Comparison of ENCODE assay signal across 17 cellular contexts in the genomic region with DNA sequence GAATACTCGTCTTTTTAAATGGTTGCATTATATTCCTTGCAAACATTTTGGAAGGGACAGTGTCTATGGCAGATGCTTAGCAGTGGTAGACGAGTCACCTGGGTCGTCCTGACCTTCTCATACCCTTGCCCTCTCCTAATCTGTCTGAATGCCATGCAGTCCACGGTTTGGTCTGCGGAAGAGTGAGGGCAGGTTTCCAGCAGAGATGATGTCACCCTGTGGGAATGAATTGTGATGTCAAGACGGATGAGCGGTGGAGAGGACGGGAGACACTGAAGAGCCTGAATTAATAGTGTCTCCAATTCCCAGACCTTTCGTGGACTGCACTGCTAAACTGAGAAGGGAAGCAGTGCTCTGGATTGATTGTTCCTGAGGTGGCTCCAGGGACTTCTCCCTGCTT.
A peak's percentile ranks its signal among the peaks of the same experiment; 100 is the strongest.
DNase-seq lines count a peak whose midpoint lies in the region; ATAC-seq and TF ChIP-seq lines count a peak whose summit lies in the region.
"Had no signal": no experiment of that assay in that cellular context is flagged by ENCODE, and none has a peak within 500 bp of the region (broad histone marks: within the 10 kb centered on the region; RNA-seq: fewer than 3 reads in every experiment).

No MANE protein-coding gene starts in this region.

- no peaks in the 10 kb centered on the region for H3K4me1 ChIP-seq in hepatocyte (ENCODE audit: insufficient read depth)
- H3K4me1 ChIP-seq: colonic mucosa, lower lobe of right lung, upper lobe of left lung had no signal

- in situ Hi-C loops in brain microvascular endothelial cell (cut with HindIII; ENCODE audit: low pct_ligation_motif_present, low sequenced_read_pairs) = no loop called here

- WGBS in hepatocyte (ENCODE audit: low lambda C conversion rate, missing lambda C conversion rate) = 65% methylated on average over 9 of the region's 9 CpGs

- intact Hi-C loops in Right ventricle myocardium inferior (cut with DNase I) = no loop called here
- intact Hi-C loops in cardiac septum (cut with DNase I) = no loop called here

- no peak for DNase-seq in Right ventricle myocardium inferior (ENCODE audit: missing footprints)
- DNase-seq in cardiac septum (ENCODE audit: low spot score) = no peak
- peak; percentile 71 for DNase-seq in brain microvascular endothelial cell
- peak; percentile 29 for DNase-seq in hepatocyte (ENCODE audit: low spot score)
- DNase-seq in natural killer cell treated with Interleukin-12 subunit alpha and Interleukin-12 subunit beta and Interleukin-15 and Interleukin-18, amount 100 ng/mL, for 72 hours (ENCODE audit: low spot score) = no peak
- DNase-seq: CD8-positive, alpha-beta T cell; colonic mucosa; lower lobe of right lung; NCI-H1105; upper lobe of left lung had no signal

- no peak overlapping the region for H3K4me3 Mint-ChIP-seq in natural killer cell treated with Interleukin-12 subunit alpha and Interleukin-12 subunit beta and Interleukin-15 and Interleukin-18, amount 100 ng/mL, for 72 hours
- H3K4me3 Mint-ChIP-seq: activated naive CD8-positive, alpha-beta T cell; CD8-positive, alpha-beta T cell; IgD-negative memory B cell; neural progenitor cell; stimulated activated memory B cell treated with anti-CD40 and anti-IgM and Interleukin-4, amounts not matched to agents 10 μg/mL and 1 μg/mL and 100 μg/mL, for 72 hours had no signal

- H3K79me2 ChIP-seq in hepatocyte = no peaks in the 10 kb centered on the region

- no peak for TF ChIP-seq CTCF in brain microvascular endothelial cell (IDR thresholded peaks at IDR 0.05; ENCODE audit: low read depth, low read length, missing control alignments)
- TF ChIP-seq CTCF in hepatocyte (IDR thresholded peaks at IDR 0.05; ENCODE audit: poor library complexity) = no peak

- H3K36me3 ChIP-seq in brain microvascular endothelial cell (replicated peaks) = no peaks in the 10 kb centered on the region
- no peaks in the 10 kb centered on the region for H3K36me3 ChIP-seq in hepatocyte (replicated peaks; ENCODE audit: insufficient read depth, low read depth)
- H3K36me3 ChIP-seq: colonic mucosa, lower lobe of right lung, neural progenitor cell, upper lobe of left lung had no signal

- H3K4me1 Mint-ChIP-seq in natural killer cell treated with Interleukin-12 subunit alpha and Interleukin-12 subunit beta and Interleukin-15 and Interleukin-18, amount 100 ng/mL, for 72 hours (ENCODE audit: low read depth in 2 of 2) = no peaks in the 10 kb centered on the region
- H3K4me1 Mint-ChIP-seq: IgD-negative memory B cell; stimulated activated memory B cell treated with anti-CD40 and anti-IgM and Interleukin-4, amounts not matched to agents 10 μg/mL and 1 μg/mL and 100 μg/mL, for 72 hours had no signal

- no peaks in the 10 kb centered on the region for H4K20me1 ChIP-seq in hepatocyte (ENCODE audit: insufficient read depth, poor library complexity, severe bottlenecking)

- H2AFZ ChIP-seq in hepatocyte = no peak overlapping the region
- H2AFZ ChIP-seq: neural progenitor cell had no signal

- no peaks in the 10 kb centered on the region for H3K9me3 Mint-ChIP-seq in natural killer cell treated with Interleukin-12 subunit alpha and Interleukin-12 subunit beta and Interleukin-15 and Interleukin-18, amount 100 ng/mL, for 72 hours
- H3K9me3 Mint-ChIP-seq: CD8-positive, alpha-beta T cell; IgD-negative memory B cell; neural progenitor cell; stimulated activated memory B cell treated with anti-CD40 and anti-IgM and Interleukin-4, amounts not matched to agents 10 μg/mL and 1 μg/mL and 100 μg/mL, for 72 hours had no signal

- H3K27ac Mint-ChIP-seq in natural killer cell treated with Interleukin-12 subunit alpha and Interleukin-12 subunit beta and Interleukin-15 and Interleukin-18, amount 100 ng/mL, for 72 hours = no peak overlapping the region
- H3K27ac Mint-ChIP-seq: activated naive CD8-positive, alpha-beta T cell; CD8-positive, alpha-beta T cell; IgD-negative memory B cell; neural progenitor cell; stimulated activated memory B cell treated with anti-CD40 and anti-IgM and Interleukin-4, amounts not matched to agents 10 μg/mL and 1 μg/mL and 100 μg/mL, for 72 hours had no signal

- no peaks in the 10 kb centered on the region for H3K9me3 ChIP-seq in hepatocyte (ENCODE audit: low read depth)
- H3K9me3 ChIP-seq: colonic mucosa, lower lobe of right lung, upper lobe of left lung had no signal

- H3K4me3 ChIP-seq in brain microvascular endothelial cell (ENCODE audit: low read depth, low read length) (no peak overlapping the region), hepatocyte (no peak overlapping the region)
- H3K4me3 ChIP-seq: colonic mucosa, lower lobe of right lung, neural progenitor cell, upper lobe of left lung had no signal

- H3K27me3 ChIP-seq in brain microvascular endothelial cell (replicated peaks) (no peaks in the 10 kb centered on the region), hepatocyte (no peaks in the 10 kb centered on the region)
- H3K27me3 ChIP-seq: colonic mucosa, neural progenitor cell, upper lobe of left lung had no signal

- H3K4me2 ChIP-seq in hepatocyte = no peak overlapping the region
- H3K4me2 ChIP-seq: neural progenitor cell had no signal

- H3K27me3 Mint-ChIP-seq in natural killer cell treated with Interleukin-12 subunit alpha and Interleukin-12 subunit beta and Interleukin-15 and Interleukin-18, amount 100 ng/mL, for 72 hours = peaks cover 8 to 15% of the 10 kb centered on the region in 2 donors

- ATAC-seq in Right ventricle myocardium inferior (peak; percentile 80), GM18907 (IDR thresholded peaks at IDR 0.05; ENCODE audit: unreplicated experiment) (no peak), HG03354 (IDR thresholded peaks at IDR 0.05; ENCODE audit: poor library complexity, severe bottlenecking, unreplicated experiment) (no peak), HG02763 (IDR thresholded peaks at IDR 0.05; ENCODE audit: unreplicated experiment) (no peak)
- ATAC-seq in natural killer cell treated with Interleukin-12 subunit alpha and Interleukin-12 subunit beta and Interleukin-15 and Interleukin-18, amount 100 ng/mL, for 72 hours = no peak
- ATAC-seq: CD8-positive, alpha-beta T cell; lower lobe of right lung; stimulated activated memory B cell treated with anti-CD40 and anti-IgM and Interleukin-4, amounts not matched to agents 10 μg/mL and 1 μg/mL and 100 μg/mL, for 72 hours had no signal

- H3K27ac ChIP-seq in brain microvascular endothelial cell = no peak overlapping the region
- no peak overlapping the region for H3K27ac ChIP-seq in hepatocyte
- H3K27ac ChIP-seq: colonic mucosa, lower lobe of right lung, neural progenitor cell, upper lobe of left lung had no signal

- H3K36me3 Mint-ChIP-seq in natural killer cell treated with Interleukin-12 subunit alpha and Interleukin-12 subunit beta and Interleukin-15 and Interleukin-18, amount 100 ng/mL, for 72 hours = no peaks in the 10 kb centered on the region
- H3K36me3 Mint-ChIP-seq: activated naive CD8-positive, alpha-beta T cell; CD8-positive, alpha-beta T cell; IgD-negative memory B cell; neural progenitor cell; stimulated activated memory B cell treated with anti-CD40 and anti-IgM and Interleukin-4, amounts not matched to agents 10 μg/mL and 1 μg/mL and 100 μg/mL, for 72 hours had no signal

- no peaks in the 10 kb centered on the region for H3K9me2 ChIP-seq in hepatocyte (replicated peaks; ENCODE audit: insufficient read depth)

Comparison
In these comparisons a context has a peak if more than half of its experiments do, and no peak if none do; other contexts are left out.
1. DNase-seq: peak in brain microvascular endothelial cell (single experiment) and hepatocyte (single experiment); none in Right ventricle myocardium inferior (single experiment), cardiac septum (single experiment) and natural killer cell treated with Interleukin-12 subunit alpha and Interleukin-12 subunit beta and Interleukin-15 and Interleukin-18, amount 100 ng/mL, for 72 hours (single experiment).